In genomic region chr11:1650918-1651262, GRCh38 we compare ENCODE assay signal across 20 cellular contexts. TPM values are rescaled to one million over a fixed set of nuclear protein-coding genes. Genes with fewer than 3 reads are reported as not detected.
A peak's percentile ranks its signal among the peaks of the same experiment; 100 is the strongest.
DNase-seq lines count a peak whose midpoint lies in the region; ATAC-seq, FAIRE-seq and TF ChIP-seq lines count a peak whose summit lies in the region.
"Had no signal": no experiment of that assay in that cellular context is flagged by ENCODE, and none has a peak within 500 bp of the region (broad histone marks: within the 10 kb centered on the region; RNA-seq: fewer than 3 reads in every experiment).

No MANE protein-coding gene starts in this region.

- no peak overlapping the region for H2BK120ac ChIP-seq in H1 (replicated peaks; ENCODE audit: low read depth, low read length)

- WGBS in H1 (ENCODE audit: extremely low coverage in 1 of 2, insufficient coverage in 1 of 2, insufficient read length in 1 of 2, insufficient replicate concordance in 2 of 2, low coverage in 1 of 2, low lambda C conversion rate in 2 of 2, missing lambda C conversion rate in 1 of 2), 2 experiments = 73% methylated on average over 5 of the region's 5 CpGs; no CpG with 5 or more reads in 1 of the 2 experiments

- H2BK5ac ChIP-seq in H1 (ENCODE audit: low read depth, low read length) = no peak overlapping the region

- ATAC-seq in sciatic nerve (no peak), HG02870 (IDR thresholded peaks at IDR 0.05; ENCODE audit: unreplicated experiment) (no peak)
- ATAC-seq: CD8-positive, alpha-beta T cell had no signal

- H2BK12ac ChIP-seq in H1 (ENCODE audit: low read depth, low read length) = 0 out of 2 replicates have a peak overlapping the region, but pooled peaks have one; percentile 43

- no peaks in the 10 kb centered on the region for H3K9me3 Mint-ChIP-seq in activated naive CD4-positive, alpha-beta T cell treated with anti-CD3 and anti-CD28 coated beads, Interleukin-2, amount 10 ng/mL, durations not matched to agents 7 days and 5 days
- H3K9me3 Mint-ChIP-seq: CD14-positive monocyte; CD8-positive, alpha-beta T cell had no signal

- no peak overlapping the region for H3K9ac ChIP-seq in H1 (replicated peaks in 1 of 4; ENCODE audit: extremely low read depth in 1 of 4, low read depth in 3 of 4, low read length in 3 of 4)

- no peak overlapping the region for H3K23ac ChIP-seq in H1 (ENCODE audit: insufficient read length)

- H2BK15ac ChIP-seq in H1 (ENCODE audit: low read length) = peak overlapping the region; percentile 61; the same call in 1 of the 2 replicates

- H4K91ac ChIP-seq in H1 (replicated peaks; ENCODE audit: insufficient read length, low read length) = no peak overlapping the region

- H3K4ac ChIP-seq in H1 (replicated peaks; ENCODE audit: insufficient read length, low read depth, low read length) = no peak overlapping the region

- H3K4me1 ChIP-seq in H1 (replicated peaks in 1 of 4; ENCODE audit: control insufficient read depth in 3 of 4, insufficient read depth in 4 of 4, low read length in 3 of 4) = peaks cover 0 to 6% (median 2%) of the 10 kb centered on the region in 4 experiments; a peak in 3 of 7 replicates
- H3K4me1 ChIP-seq: HAP-1 had no signal

- H3K27me3 Mint-ChIP-seq in activated naive CD4-positive, alpha-beta T cell treated with anti-CD3 and anti-CD28 coated beads, Interleukin-2, amount 10 ng/mL, durations not matched to agents 7 days and 5 days = peaks cover 43% of the 10 kb centered on the region

- H3K79me1 ChIP-seq in H1 (ENCODE audit: low read depth, low read length) = no peaks in the 10 kb centered on the region

- H3K79me2 ChIP-seq in H1 (ENCODE audit: control insufficient read depth in 1 of 2, insufficient read depth in 2 of 2, low read length in 2 of 2) = no peaks in the 10 kb centered on the region

- H3K23me2 ChIP-seq in H1 (ENCODE audit: low read depth, low read length) = no peaks in the 10 kb centered on the region

- H3K4me3 ChIP-seq in H1 (ENCODE audit: extremely low read depth in 1 of 4, insufficient read depth in 2 of 4, low read depth in 3 of 4, low read length in 4 of 4) = no peak overlapping the region
- H3K4me3 ChIP-seq: HAP-1 had no signal

- no peak for TF ChIP-seq CTCF in H1 (IDR thresholded peaks at IDR 0.05; ENCODE audit: control extremely low read depth in 1 of 3, insufficient read depth in 1 of 3, low read depth in 1 of 3, low read length in 3 of 3)

- H3K14ac ChIP-seq in H1 (ENCODE audit: insufficient read length) = no peak overlapping the region

- no peaks in the 10 kb centered on the region for H4K20me1 ChIP-seq in H1 (replicated peaks in 1 of 2; ENCODE audit: control insufficient read depth in 1 of 2, insufficient read depth in 2 of 2, low read length in 2 of 2)

- CTCF ChIA-PET in activated naive CD4-positive, alpha-beta T cell treated with anti-CD3 and anti-CD28 coated beads, Interleukin-2, amount 10 ng/mL, durations not matched to agents 7 days and 5 days (lab: Charles Lee) = interaction anchor here (0.6 to 3.1 kb wide), 5 partner anchors 8 to 351 kb away, joined by 3 to 15 read pairs (median 4); no protein-coding TSS in a partner anchor
- CTCF ChIA-PET in H1 (lab: Charles Lee; ENCODE audit: partially characterized antibody) = interaction anchor here (0.7 to 10.1 kb wide), 13 partner anchors 12 to 625 kb away, joined by 3 to 166 read pairs (median 4); partner anchors contain the start of gene SYT8

- no peak overlapping the region for H3K18ac ChIP-seq in H1 (ENCODE audit: extremely low read depth, low read length)

- no peak for TF ChIP-seq EP300 in H1 (IDR thresholded peaks at IDR 0.05; ENCODE audit: borderline replicate concordance in 1 of 2, low read depth in 2 of 2, low read length in 2 of 2)

- H3K4me1 Mint-ChIP-seq in activated naive CD4-positive, alpha-beta T cell treated with anti-CD3 and anti-CD28 coated beads, Interleukin-2, amount 10 ng/mL, durations not matched to agents 7 days and 5 days = no peaks in the 10 kb centered on the region

- no peaks in the 10 kb centered on the region for H3K36me3 ChIP-seq in H1 (ENCODE audit: control insufficient read depth in 2 of 4, insufficient read depth in 4 of 4, low read length in 3 of 4)
- H3K36me3 ChIP-seq: HAP-1 had no signal

- no peak overlapping the region for H4K5ac ChIP-seq in H1 (ENCODE audit: insufficient read length, low read depth, low read length)

- no peak overlapping the region for H3K4me3 Mint-ChIP-seq in activated naive CD4-positive, alpha-beta T cell treated with anti-CD3 and anti-CD28 coated beads, Interleukin-2, amount 10 ng/mL, durations not matched to agents 7 days and 5 days
- H3K4me3 Mint-ChIP-seq: CD8-positive, alpha-beta T cell had no signal

- FAIRE-seq in H1 (lab: Jason Lieb, UNC) = no peak
- FAIRE-seq: D721Med, GM19239, HTR-8/SVneo had no signal

- H2AFZ ChIP-seq in H1 (ENCODE audit: low read length) = no peak overlapping the region

- DNase-seq in DMS153 treated with DMSO at 0.1 percent for 48 hours (lab: John Stamatoyannopoulos, UW; ENCODE audit: unreplicated experiment) (peak; percentile 45), DMS153 (lab: John Stamatoyannopoulos, UW) (no peak), H1 (ENCODE audit: low read depth in 1 of 2, low spot score in 2 of 2) (no peak), sciatic nerve (ENCODE audit: low spot score) (peak; percentile 21), cerebellar cortex (ENCODE audit: low spot score) (no peak)
- DNase-seq in activated naive CD4-positive, alpha-beta T cell treated with anti-CD3 and anti-CD28 coated beads, Interleukin-2, amount 10 ng/mL, durations not matched to agents 7 days and 5 days = peak; percentile 8
- DNase-seq in activated naive CD4-positive, alpha-beta T cell (lab: John Stamatoyannopoulos, UW) = no peak
- DNase-seq: CD8-positive, alpha-beta T cell; COR-L47; GF-D8; GOT3 had no signal

- POLR2A ChIA-PET in H1 (lab: Charles Lee; ENCODE audit: partially characterized antibody) = no interaction called here

- no peak overlapping the region for H3K27ac ChIP-seq in H1 (ENCODE audit: low read depth, low read length)
- H3K27ac ChIP-seq: 22Rv1 had no signal

- no peak overlapping the region for H2AK5ac ChIP-seq in H1 (ENCODE audit: low read depth, low read length)

- H3K9me3 ChIP-seq in H1 (ENCODE audit: insufficient read depth in 2 of 2, low read depth in 1 of 2, low read length in 1 of 2) = no peaks in the 10 kb centered on the region
- H3K9me3 ChIP-seq: HAP-1 had no signal

- intact Hi-C loops in sciatic nerve (cut with DNase I) = loop anchor here (5.0 kb wide), 2 partner anchors 41 to 181 kb away; partner anchors contain the start of gene SYT8

- peaks cover 0 to 9% (median 6%) of the 10 kb centered on the region in 4 experiments; a peak in 4 of 7 replicates for H3K27me3 ChIP-seq in H1 (replicated peaks in 1 of 4; ENCODE audit: control insufficient read depth in 3 of 4, extremely low read depth in 1 of 4, insufficient read depth in 3 of 4, low read length in 3 of 4)

- no peak overlapping the region for H3K4me2 ChIP-seq in H1 (ENCODE audit: insufficient read depth in 1 of 2, low read depth in 2 of 2, low read length in 2 of 2)

- H2BK20ac ChIP-seq in H1 (ENCODE audit: low read length) = no peak overlapping the region

- no peak overlapping the region for H4K8ac ChIP-seq in H1 (ENCODE audit: extremely low read depth, insufficient read depth, low read length)

- no peaks in the 10 kb centered on the region for H3K36me3 Mint-ChIP-seq in activated naive CD4-positive, alpha-beta T cell treated with anti-CD3 and anti-CD28 coated beads, Interleukin-2, amount 10 ng/mL, durations not matched to agents 7 days and 5 days
- H3K36me3 Mint-ChIP-seq: CD14-positive monocyte; CD8-positive, alpha-beta T cell had no signal

- H3K27ac Mint-ChIP-seq in activated naive CD4-positive, alpha-beta T cell treated with anti-CD3 and anti-CD28 coated beads, Interleukin-2, amount 10 ng/mL, durations not matched to agents 7 days and 5 days = no peak overlapping the region
- H3K27ac Mint-ChIP-seq: CD8-positive, alpha-beta T cell had no signal

- TF ChIP-seq RAD21 in H1 (IDR thresholded peaks at IDR 0.05 in 1 of 2, conservative IDR thresholded peaks at IDR 0.05 in 1 of 2; ENCODE audit: low read depth in 2 of 2, low read length in 2 of 2) = no peak

- TF ChIP-seq POLR2A in H1 (IDR thresholded peaks at IDR 0.05; ENCODE audit: control extremely low read depth in 1 of 2, low read depth in 2 of 2, low read length in 2 of 2) = no peak

- no peak overlapping the region for H3K56ac ChIP-seq in H1 (replicated peaks; ENCODE audit: insufficient read length, low read depth, low read length)

RNA-seq across cellular contexts. Expression of gene KRTAP5-5, which starts 21.3 kb away (rescaled TPM):
- total RNA-seq in H1 (2021; fragmentation: NEBNext Ultra II Directional; extraction: Animal tissue kit (Norgen Biotek cat#: 25700)) = not detected in 2 replicates
- polyA plus RNA-seq in H1 (2011; rRNA removed) = 0.09 TPM in 1 of 2 replicates, not detected in the other
- not detected for polyA plus RNA-seq in H1 (2011; cell fraction: cytosol; rRNA removed)
- not detected for polyA plus RNA-seq in H1 (2011; cell fraction: nucleus; rRNA removed)
- polyA plus RNA-seq in H1 (2012, experiment 1 of 2) = not detected in 4 replicates
- not detected for polyA plus RNA-seq in H1 (2012, experiment 2 of 2)
- polyA plus RNA-seq in H1 (2013, experiment 1 of 2) = not detected
- polyA plus RNA-seq in H1 (2013, experiment 2 of 2) = not detected
- polyA minus RNA-seq in H1 (2011; rRNA and poly(A)+ RNA removed) = not detected in 2 replicates
- polyA minus RNA-seq in H1 (2011; cell fraction: cytosol; rRNA and poly(A)+ RNA removed) = not detected
- not detected for polyA minus RNA-seq in H1 (2011; cell fraction: nucleus; rRNA and poly(A)+ RNA removed)
- not detected for total RNA-seq in sciatic nerve
- total RNA-seq: A673; CD8-positive, alpha-beta T cell had no signal
- polyA plus RNA-seq: BJ, CD14-positive monocyte had no signal

RNA-seq across cellular contexts. Expression of gene KRTAP5-4, which starts 29.0 kb away (rescaled TPM):
- total RNA-seq in H1 (2021; fragmentation: NEBNext Ultra II Directional; extraction: Animal tissue kit (Norgen Biotek cat#: 25700)) = not detected in 2 replicates
- not detected in 2 replicates for polyA plus RNA-seq in H1 (2011; rRNA removed)
- not detected for polyA plus RNA-seq in H1 (2011; cell fraction: cytosol; rRNA removed)
- polyA plus RNA-seq in H1 (2011; cell fraction: nucleus; rRNA removed) = not detected
- not detected in 4 replicates for polyA plus RNA-seq in H1 (2012, experiment 1 of 2)
- not detected for polyA plus RNA-seq in H1 (2012, experiment 2 of 2)
- polyA plus RNA-seq in H1 (2013, experiment 1 of 2) = not detected
- not detected for polyA plus RNA-seq in H1 (2013, experiment 2 of 2)
- not detected in 2 replicates for polyA minus RNA-seq in H1 (2011; rRNA and poly(A)+ RNA removed)
- not detected for polyA minus RNA-seq in H1 (2011; cell fraction: cytosol; rRNA and poly(A)+ RNA removed)
- polyA minus RNA-seq in H1 (2011; cell fraction: nucleus; rRNA and poly(A)+ RNA removed) = not detected
- not detected for total RNA-seq in sciatic nerve
- total RNA-seq: A673; CD8-positive, alpha-beta T cell had no signal
- polyA plus RNA-seq: BJ, CD14-positive monocyte had no signal

RNA-seq across cellular contexts. Expression of gene KRTAP5-3, which starts 42.6 kb away (rescaled TPM):
- total RNA-seq in H1 (2021; fragmentation: NEBNext Ultra II Directional; extraction: Animal tissue kit (Norgen Biotek cat#: 25700)) = not detected in 2 replicates
- polyA plus RNA-seq in H1 (2011; rRNA removed) = not detected in 2 replicates
- not detected for polyA plus RNA-seq in H1 (2011; cell fraction: cytosol; rRNA removed)
- polyA plus RNA-seq in H1 (2011; cell fraction: nucleus; rRNA removed) = not detected
- not detected in 4 replicates for polyA plus RNA-seq in H1 (2012, experiment 1 of 2)
- polyA plus RNA-seq in H1 (2012, experiment 2 of 2) = not detected
- polyA plus RNA-seq in H1 (2013, experiment 1 of 2) = not detected
- not detected for polyA plus RNA-seq in H1 (2013, experiment 2 of 2)
- not detected in 2 replicates for polyA minus RNA-seq in H1 (2011; rRNA and poly(A)+ RNA removed)
- polyA minus RNA-seq in H1 (2011; cell fraction: cytosol; rRNA and poly(A)+ RNA removed) = not detected
- not detected for polyA minus RNA-seq in H1 (2011; cell fraction: nucleus; rRNA and poly(A)+ RNA removed)
- not detected for total RNA-seq in sciatic nerve
- total RNA-seq: A673; CD8-positive, alpha-beta T cell had no signal
- polyA plus RNA-seq: BJ, CD14-positive monocyte had no signal

RNA-seq across cellular contexts. Expression of gene KRTAP5-6, which starts 46.1 kb away (rescaled TPM):
- total RNA-seq in H1 (2021; fragmentation: NEBNext Ultra II Directional; extraction: Animal tissue kit (Norgen Biotek cat#: 25700)) = not detected in 2 replicates
- polyA plus RNA-seq in H1 (2011; rRNA removed) = not detected in 2 replicates
- not detected for polyA plus RNA-seq in H1 (2011; cell fraction: cytosol; rRNA removed)
- polyA plus RNA-seq in H1 (2011; cell fraction: nucleus; rRNA removed) = not detected
- not detected in 4 replicates for polyA plus RNA-seq in H1 (2012, experiment 1 of 2)
- polyA plus RNA-seq in H1 (2012, experiment 2 of 2) = not detected
- polyA plus RNA-seq in H1 (2013, experiment 1 of 2) = not detected
- not detected for polyA plus RNA-seq in H1 (2013, experiment 2 of 2)
- not detected in 2 replicates for polyA minus RNA-seq in H1 (2011; rRNA and poly(A)+ RNA removed)
- not detected for polyA minus RNA-seq in H1 (2011; cell fraction: cytosol; rRNA and poly(A)+ RNA removed)
- not detected for polyA minus RNA-seq in H1 (2011; cell fraction: nucleus; rRNA and poly(A)+ RNA removed)
- total RNA-seq in sciatic nerve = not detected
- total RNA-seq: A673; CD8-positive, alpha-beta T cell had no signal
- polyA plus RNA-seq: BJ, CD14-positive monocyte had no signal

RNA-seq across cellular contexts. Expression of gene KRTAP5-2, which starts 52.8 kb away (rescaled TPM):
- total RNA-seq in H1 (2021; fragmentation: NEBNext Ultra II Directional; extraction: Animal tissue kit (Norgen Biotek cat#: 25700)) = not detected in 2 replicates
- not detected in 2 replicates for polyA plus RNA-seq in H1 (2011; rRNA removed)
- polyA plus RNA-seq in H1 (2011; cell fraction: cytosol; rRNA removed) = not detected
- polyA plus RNA-seq in H1 (2011; cell fraction: nucleus; rRNA removed) = not detected
- 0.25 TPM in 1 of 4 replicates, not detected in the others for polyA plus RNA-seq in H1 (2012, experiment 1 of 2)
- not detected for polyA plus RNA-seq in H1 (2012, experiment 2 of 2)
- not detected for polyA plus RNA-seq in H1 (2013, experiment 1 of 2)
- not detected for polyA plus RNA-seq in H1 (2013, experiment 2 of 2)
- not detected in 2 replicates for polyA minus RNA-seq in H1 (2011; rRNA and poly(A)+ RNA removed)
- not detected for polyA minus RNA-seq in H1 (2011; cell fraction: cytosol; rRNA and poly(A)+ RNA removed)
- not detected for polyA minus RNA-seq in H1 (2011; cell fraction: nucleus; rRNA and poly(A)+ RNA removed)
- not detected for total RNA-seq in sciatic nerve
- total RNA-seq: A673; CD8-positive, alpha-beta T cell had no signal
- polyA plus RNA-seq: BJ, CD14-positive monocyte had no signal

Comparison
In these comparisons a context has a peak if more than half of its experiments do, and no peak if none do; other contexts are left out.
1. DNase-seq: peak in DMS153 treated with DMSO at 0.1 percent for 48 hours (single experiment), activated naive CD4-positive, alpha-beta T cell treated with anti-CD3 and anti-CD28 coated beads, Interleukin-2, amount 10 ng/mL, durations not matched to agents 7 days and 5 days (single experiment) and sciatic nerve (single experiment); none in DMS153 (single experiment), activated naive CD4-positive, alpha-beta T cell (0 of 4), H1 (0 of 2) and cerebellar cortex (single experiment).